1 cellular context compared by ENCODE assay signal in the genomic region with DNA sequence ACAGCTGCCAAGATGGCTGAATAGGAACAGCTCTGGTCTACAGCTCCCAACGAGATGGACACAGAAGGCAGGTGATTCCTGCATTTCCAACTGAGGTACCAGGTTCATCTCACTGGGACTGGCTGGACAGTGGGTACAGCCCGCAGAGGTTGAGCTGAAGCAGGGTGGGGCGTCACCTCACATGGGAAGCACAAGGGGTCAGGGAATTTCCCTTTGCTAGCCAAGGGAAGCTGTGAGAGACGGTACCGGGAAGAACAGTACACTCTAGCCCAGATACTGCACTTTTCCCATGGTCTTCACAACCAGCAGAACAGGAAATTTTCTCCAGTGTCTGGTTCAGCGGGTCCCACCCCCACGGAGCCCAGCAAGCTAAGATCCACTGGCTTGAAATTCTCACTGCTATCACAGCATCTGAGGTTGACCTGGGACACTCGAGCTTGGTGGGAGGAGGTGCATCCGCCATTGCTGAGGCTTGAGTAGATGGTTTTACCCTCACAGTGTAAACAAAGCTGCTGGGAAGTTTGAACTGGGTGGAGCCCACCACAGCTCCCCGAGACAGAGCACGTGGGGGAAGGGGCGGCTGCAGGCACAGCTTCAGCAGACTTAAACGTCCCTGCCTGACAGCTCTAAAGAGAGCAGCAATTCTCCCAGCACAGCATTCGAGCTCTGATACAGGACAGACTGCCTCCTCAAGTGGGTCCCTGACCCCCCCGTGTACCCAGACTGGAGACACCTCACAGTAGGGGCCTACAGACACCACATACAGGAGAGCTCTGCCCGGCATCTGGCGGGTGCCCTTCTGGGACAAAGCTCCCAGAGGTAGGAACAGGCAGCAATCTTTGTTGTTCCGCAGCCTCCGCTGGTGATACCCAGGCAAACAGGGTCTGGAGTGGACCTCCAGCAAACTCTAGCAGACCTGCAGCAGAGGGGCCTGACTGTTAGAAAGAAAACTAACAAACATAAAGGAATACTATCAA.
TF ChIP-seq lines count a peak whose summit lies in the region.
"Not testable (repeated sequence)": the region's sequence is repeated elsewhere in the genome, so short reads cannot be mapped to it uniquely, and the experiment has no call there.

No MANE protein-coding gene starts in this region.

TF ChIP-seq in K562, 482 proteins besides CTCF, POLR2A, EP300 and RAD21 (continues in another document):
- TF ChIP-seq MYC (IDR thresholded peaks at IDR 0.05; ENCODE audit: low read depth, low read length) (peak; percentile 49; the same call in 1 of the 2 replicates), NBN (IDR thresholded peaks at IDR 0.05; ENCODE audit: low read depth) (peak; percentile 51; the same call in 1 of the 2 replicates), ZBTB9 (CRISPR knock-in tag; IDR thresholded peaks at IDR 0.05) (peak; percentile 26; the same call in 1 of the 2 replicates), ETV1 (tag; conservative IDR thresholded peaks at IDR 0.05; ENCODE audit: low read depth) (peak; percentile 45; the same call in 1 of the 2 replicates), NFIC (IDR thresholded peaks at IDR 0.05) (peak; percentile 27; the same call in 1 of the 2 replicates), HDAC1 (IDR thresholded peaks at IDR 0.05) (peak in 1 of 2 experiments; percentile 55; a peak in 1 of 4 replicates), E2F3 (CRISPR knock-in tag; IDR thresholded peaks at IDR 0.05) (0 out of 2 replicates have a peak, but pooled peaks have one; percentile 12), LEF1 (IDR thresholded peaks at IDR 0.05) (peak; percentile 55; the same call in 1 of the 2 replicates), TCF3 (CRISPR knock-in tag; IDR thresholded peaks at IDR 0.05) (0 out of 2 replicates have a peak, but pooled peaks have one; percentile 6), USF2 (CRISPR knock-in tag; IDR thresholded peaks at IDR 0.05) (peak; percentile 54), YY1 (IDR thresholded peaks at IDR 0.05; ENCODE audit: borderline replicate concordance in 1 of 3, control insufficient read depth in 1 of 3, extremely low read depth in 1 of 3, insufficient read depth in 3 of 3, insufficient read length in 1 of 3, insufficient replicate concordance in 2 of 3, low read depth in 1 of 3, low read length in 2 of 3) (peak in 2 of 3 experiments; percentile 21 to 73), ARID1B (IDR thresholded peaks at IDR 0.05) (0 out of 2 replicates have a peak, but pooled peaks have one; percentile 14), DPF2 (IDR thresholded peaks at IDR 0.05) (peak; percentile 42; the same call in 1 of the 2 replicates), ZNF584 (CRISPR knock-in tag; IDR thresholded peaks at IDR 0.05; ENCODE audit: low read depth) (peak; percentile 46; the same call in 1 of the 2 replicates), CXXC5 (CRISPR knock-in tag; IDR thresholded peaks at IDR 0.05) (0 out of 2 replicates have a peak, but pooled peaks have one; percentile 18), SMARCA4 (IDR thresholded peaks at IDR 0.05) (0 out of 2 replicates have a peak, but pooled peaks have one; percentile 10), SMAD4 (CRISPR knock-in tag; conservative IDR thresholded peaks at IDR 0.05) (0 out of 2 replicates have a peak, but pooled peaks have one; percentile 43), ATF7 (IDR thresholded peaks at IDR 0.05) (peak; percentile 64), NFRKB (IDR thresholded peaks at IDR 0.05; ENCODE audit: low read depth) (0 out of 2 replicates have a peak, but pooled peaks have one; percentile 31), CTBP1 (IDR thresholded peaks at IDR 0.05; ENCODE audit: borderline replicate concordance) (peak; percentile 66; the same call in 1 of the 2 replicates), OTX1 (CRISPR knock-in tag; IDR thresholded peaks at IDR 0.05) (0 out of 2 replicates have a peak, but pooled peaks have one; percentile 48)
- TF ChIP-seq MYC (CRISPR knock-in tag; IDR thresholded peaks at IDR 0.05; ENCODE audit: borderline replicate concordance, low read depth): not testable (repeated sequence)
- TF ChIP-seq, protein P1, sequence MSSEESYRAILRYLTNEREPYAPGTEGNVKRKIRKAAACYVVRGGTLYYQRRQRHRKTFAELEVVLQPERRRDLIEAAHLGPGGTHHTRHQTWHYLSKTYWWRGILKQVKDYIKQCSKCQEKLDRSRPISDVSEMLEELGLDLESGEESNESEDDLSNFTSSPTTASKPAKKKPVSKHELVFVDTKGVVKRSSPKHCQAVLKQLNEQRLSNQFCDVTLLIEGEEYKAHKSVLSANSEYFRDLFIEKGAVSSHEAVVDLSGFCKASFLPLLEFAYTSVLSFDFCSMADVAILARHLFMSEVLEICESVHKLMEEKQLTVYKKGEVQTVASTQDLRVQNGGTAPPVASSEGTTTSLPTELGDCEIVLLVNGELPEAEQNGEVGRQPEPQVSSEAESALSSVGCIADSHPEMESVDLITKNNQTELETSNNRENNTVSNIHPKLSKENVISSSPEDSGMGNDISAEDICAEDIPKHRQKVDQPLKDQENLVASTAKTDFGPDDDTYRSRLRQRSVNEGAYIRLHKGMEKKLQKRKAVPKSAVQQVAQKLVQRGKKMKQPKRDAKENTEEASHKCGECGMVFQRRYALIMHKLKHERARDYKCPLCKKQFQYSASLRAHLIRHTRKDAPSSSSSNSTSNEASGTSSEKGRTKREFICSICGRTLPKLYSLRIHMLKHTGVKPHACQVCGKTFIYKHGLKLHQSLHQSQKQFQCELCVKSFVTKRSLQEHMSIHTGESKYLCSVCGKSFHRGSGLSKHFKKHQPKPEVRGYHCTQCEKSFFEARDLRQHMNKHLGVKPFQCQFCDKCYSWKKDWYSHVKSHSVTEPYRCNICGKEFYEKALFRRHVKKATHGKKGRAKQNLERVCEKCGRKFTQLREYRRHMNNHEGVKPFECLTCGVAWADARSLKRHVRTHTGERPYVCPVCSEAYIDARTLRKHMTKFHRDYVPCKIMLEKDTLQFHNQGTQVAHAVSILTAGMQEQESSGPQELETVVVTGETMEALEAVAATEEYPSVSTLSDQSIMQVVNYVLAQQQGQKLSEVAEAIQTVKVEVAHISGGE (CRISPR knock-in tag; IDR thresholded peaks at IDR 0.05): 0 out of 6 replicates have a peak, but pooled peaks of 1 of the 3 experiments have one; percentile 33
- TF ChIP-seq, protein P2, sequence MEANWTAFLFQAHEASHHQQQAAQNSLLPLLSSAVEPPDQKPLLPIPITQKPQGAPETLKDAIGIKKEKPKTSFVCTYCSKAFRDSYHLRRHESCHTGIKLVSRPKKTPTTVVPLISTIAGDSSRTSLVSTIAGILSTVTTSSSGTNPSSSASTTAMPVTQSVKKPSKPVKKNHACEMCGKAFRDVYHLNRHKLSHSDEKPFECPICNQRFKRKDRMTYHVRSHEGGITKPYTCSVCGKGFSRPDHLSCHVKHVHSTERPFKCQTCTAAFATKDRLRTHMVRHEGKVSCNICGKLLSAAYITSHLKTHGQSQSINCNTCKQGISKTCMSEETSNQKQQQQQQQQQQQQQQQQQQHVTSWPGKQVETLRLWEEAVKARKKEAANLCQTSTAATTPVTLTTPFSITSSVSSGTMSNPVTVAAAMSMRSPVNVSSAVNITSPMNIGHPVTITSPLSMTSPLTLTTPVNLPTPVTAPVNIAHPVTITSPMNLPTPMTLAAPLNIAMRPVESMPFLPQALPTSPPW (CRISPR knock-in tag; IDR thresholded peaks at IDR 0.05): peak; percentile 39
- TF ChIP-seq, protein P3, sequence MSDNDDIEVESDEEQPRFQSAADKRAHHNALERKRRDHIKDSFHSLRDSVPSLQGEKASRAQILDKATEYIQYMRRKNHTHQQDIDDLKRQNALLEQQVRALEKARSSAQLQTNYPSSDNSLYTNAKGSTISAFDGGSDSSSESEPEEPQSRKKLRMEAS (CRISPR knock-in tag; IDR thresholded peaks at IDR 0.05): peak; percentile 51; the same call in 1 of the 2 replicates
- TF ChIP-seq, protein P4, sequence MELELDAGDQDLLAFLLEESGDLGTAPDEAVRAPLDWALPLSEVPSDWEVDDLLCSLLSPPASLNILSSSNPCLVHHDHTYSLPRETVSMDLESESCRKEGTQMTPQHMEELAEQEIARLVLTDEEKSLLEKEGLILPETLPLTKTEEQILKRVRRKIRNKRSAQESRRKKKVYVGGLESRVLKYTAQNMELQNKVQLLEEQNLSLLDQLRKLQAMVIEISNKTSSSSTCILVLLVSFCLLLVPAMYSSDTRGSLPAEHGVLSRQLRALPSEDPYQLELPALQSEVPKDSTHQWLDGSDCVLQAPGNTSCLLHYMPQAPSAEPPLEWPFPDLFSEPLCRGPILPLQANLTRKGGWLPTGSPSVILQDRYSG (tag; conservative IDR thresholded peaks at IDR 0.05; ENCODE audit: low read depth): 0 out of 2 replicates have a peak, but pooled peaks have one; percentile 18
- TF ChIP-seq, protein P5, sequence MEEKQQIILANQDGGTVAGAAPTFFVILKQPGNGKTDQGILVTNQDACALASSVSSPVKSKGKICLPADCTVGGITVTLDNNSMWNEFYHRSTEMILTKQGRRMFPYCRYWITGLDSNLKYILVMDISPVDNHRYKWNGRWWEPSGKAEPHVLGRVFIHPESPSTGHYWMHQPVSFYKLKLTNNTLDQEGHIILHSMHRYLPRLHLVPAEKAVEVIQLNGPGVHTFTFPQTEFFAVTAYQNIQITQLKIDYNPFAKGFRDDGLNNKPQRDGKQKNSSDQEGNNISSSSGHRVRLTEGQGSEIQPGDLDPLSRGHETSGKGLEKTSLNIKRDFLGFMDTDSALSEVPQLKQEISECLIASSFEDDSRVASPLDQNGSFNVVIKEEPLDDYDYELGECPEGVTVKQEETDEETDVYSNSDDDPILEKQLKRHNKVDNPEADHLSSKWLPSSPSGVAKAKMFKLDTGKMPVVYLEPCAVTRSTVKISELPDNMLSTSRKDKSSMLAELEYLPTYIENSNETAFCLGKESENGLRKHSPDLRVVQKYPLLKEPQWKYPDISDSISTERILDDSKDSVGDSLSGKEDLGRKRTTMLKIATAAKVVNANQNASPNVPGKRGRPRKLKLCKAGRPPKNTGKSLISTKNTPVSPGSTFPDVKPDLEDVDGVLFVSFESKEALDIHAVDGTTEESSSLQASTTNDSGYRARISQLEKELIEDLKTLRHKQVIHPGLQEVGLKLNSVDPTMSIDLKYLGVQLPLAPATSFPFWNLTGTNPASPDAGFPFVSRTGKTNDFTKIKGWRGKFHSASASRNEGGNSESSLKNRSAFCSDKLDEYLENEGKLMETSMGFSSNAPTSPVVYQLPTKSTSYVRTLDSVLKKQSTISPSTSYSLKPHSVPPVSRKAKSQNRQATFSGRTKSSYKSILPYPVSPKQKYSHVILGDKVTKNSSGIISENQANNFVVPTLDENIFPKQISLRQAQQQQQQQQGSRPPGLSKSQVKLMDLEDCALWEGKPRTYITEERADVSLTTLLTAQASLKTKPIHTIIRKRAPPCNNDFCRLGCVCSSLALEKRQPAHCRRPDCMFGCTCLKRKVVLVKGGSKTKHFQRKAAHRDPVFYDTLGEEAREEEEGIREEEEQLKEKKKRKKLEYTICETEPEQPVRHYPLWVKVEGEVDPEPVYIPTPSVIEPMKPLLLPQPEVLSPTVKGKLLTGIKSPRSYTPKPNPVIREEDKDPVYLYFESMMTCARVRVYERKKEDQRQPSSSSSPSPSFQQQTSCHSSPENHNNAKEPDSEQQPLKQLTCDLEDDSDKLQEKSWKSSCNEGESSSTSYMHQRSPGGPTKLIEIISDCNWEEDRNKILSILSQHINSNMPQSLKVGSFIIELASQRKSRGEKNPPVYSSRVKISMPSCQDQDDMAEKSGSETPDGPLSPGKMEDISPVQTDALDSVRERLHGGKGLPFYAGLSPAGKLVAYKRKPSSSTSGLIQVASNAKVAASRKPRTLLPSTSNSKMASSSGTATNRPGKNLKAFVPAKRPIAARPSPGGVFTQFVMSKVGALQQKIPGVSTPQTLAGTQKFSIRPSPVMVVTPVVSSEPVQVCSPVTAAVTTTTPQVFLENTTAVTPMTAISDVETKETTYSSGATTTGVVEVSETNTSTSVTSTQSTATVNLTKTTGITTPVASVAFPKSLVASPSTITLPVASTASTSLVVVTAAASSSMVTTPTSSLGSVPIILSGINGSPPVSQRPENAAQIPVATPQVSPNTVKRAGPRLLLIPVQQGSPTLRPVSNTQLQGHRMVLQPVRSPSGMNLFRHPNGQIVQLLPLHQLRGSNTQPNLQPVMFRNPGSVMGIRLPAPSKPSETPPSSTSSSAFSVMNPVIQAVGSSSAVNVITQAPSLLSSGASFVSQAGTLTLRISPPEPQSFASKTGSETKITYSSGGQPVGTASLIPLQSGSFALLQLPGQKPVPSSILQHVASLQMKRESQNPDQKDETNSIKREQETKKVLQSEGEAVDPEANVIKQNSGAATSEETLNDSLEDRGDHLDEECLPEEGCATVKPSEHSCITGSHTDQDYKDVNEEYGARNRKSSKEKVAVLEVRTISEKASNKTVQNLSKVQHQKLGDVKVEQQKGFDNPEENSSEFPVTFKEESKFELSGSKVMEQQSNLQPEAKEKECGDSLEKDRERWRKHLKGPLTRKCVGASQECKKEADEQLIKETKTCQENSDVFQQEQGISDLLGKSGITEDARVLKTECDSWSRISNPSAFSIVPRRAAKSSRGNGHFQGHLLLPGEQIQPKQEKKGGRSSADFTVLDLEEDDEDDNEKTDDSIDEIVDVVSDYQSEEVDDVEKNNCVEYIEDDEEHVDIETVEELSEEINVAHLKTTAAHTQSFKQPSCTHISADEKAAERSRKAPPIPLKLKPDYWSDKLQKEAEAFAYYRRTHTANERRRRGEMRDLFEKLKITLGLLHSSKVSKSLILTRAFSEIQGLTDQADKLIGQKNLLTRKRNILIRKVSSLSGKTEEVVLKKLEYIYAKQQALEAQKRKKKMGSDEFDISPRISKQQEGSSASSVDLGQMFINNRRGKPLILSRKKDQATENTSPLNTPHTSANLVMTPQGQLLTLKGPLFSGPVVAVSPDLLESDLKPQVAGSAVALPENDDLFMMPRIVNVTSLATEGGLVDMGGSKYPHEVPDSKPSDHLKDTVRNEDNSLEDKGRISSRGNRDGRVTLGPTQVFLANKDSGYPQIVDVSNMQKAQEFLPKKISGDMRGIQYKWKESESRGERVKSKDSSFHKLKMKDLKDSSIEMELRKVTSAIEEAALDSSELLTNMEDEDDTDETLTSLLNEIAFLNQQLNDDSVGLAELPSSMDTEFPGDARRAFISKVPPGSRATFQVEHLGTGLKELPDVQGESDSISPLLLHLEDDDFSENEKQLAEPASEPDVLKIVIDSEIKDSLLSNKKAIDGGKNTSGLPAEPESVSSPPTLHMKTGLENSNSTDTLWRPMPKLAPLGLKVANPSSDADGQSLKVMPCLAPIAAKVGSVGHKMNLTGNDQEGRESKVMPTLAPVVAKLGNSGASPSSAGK (IDR thresholded peaks at IDR 0.05): peak; percentile 51; the same call in 1 of the 2 replicates
